ENCODE assay signal across 20 cellular contexts in the genomic region with DNA sequence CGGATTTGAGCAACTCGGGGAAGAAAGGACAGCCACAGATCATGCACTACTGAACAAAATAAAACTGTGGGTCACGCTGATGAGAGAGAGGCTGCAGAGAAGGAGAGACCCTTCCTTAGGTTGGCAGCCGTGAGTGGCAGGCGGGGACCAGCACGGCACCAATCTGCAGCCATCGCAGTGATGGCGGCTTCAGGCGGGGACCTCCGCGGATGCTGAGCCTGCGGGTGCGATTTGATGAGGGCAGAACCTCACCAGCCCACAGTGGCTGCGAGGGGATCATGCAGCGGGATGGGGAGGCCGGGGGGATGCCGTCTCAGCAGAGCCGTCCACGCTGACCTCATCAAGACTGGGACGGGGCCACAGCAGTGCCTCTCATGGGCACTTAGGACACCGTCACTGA. TPM values are rescaled to one million over a fixed set of nuclear protein-coding genes. Genes with fewer than 3 reads are reported as not detected.
DNase-seq lines count a peak whose midpoint lies in the region; ATAC-seq and TF ChIP-seq lines count a peak whose summit lies in the region.
"Had no signal": no experiment of that assay in that cellular context is flagged by ENCODE, and none has a peak within 500 bp of the region (broad histone marks: within the 10 kb centered on the region; RNA-seq: fewer than 3 reads in every experiment).

No MANE protein-coding gene starts in this region.

- H4K20me1 ChIP-seq in osteoblast (ENCODE audit: insufficient read depth, low read length) = no peaks in the 10 kb centered on the region

- no peaks in the 10 kb centered on the region for H3K9me3 Mint-ChIP-seq in T-helper 2 cell treated with Interferon-gamma antibody and Interleukin-4, amounts not matched to agents 5 μg/mL and 100 μg/mL, for 36 hours
- no peaks in the 10 kb centered on the region for H3K9me3 Mint-ChIP-seq in T-cell
- no peaks in the 10 kb centered on the region for H3K9me3 Mint-ChIP-seq in central memory CD8-positive, alpha-beta T cell
- H3K9me3 Mint-ChIP-seq: HFFc6 had no signal

- no peak overlapping the region for H3K4me3 ChIP-seq in osteoblast (ENCODE audit: insufficient read depth, low read length)

- H3K4me3 Mint-ChIP-seq in T-helper 2 cell treated with Interferon-gamma antibody and Interleukin-4, amounts not matched to agents 5 μg/mL and 100 μg/mL, for 36 hours = no peak overlapping the region
- peak overlapping the region in 1 of 3 donors; percentile 80 for H3K4me3 Mint-ChIP-seq in T-cell
- peak overlapping the region; percentile 38 for H3K4me3 Mint-ChIP-seq in central memory CD8-positive, alpha-beta T cell
- H3K4me3 Mint-ChIP-seq: HFFc6 had no signal

- H3K4me1 ChIP-seq in osteoblast (ENCODE audit: insufficient read depth, low read length) = peaks cover 12% of the 10 kb centered on the region

- CTCF ChIA-PET in T-cell (lab: Charles Lee) = no interaction called here

- H3K27me3 ChIP-seq in osteoblast (ENCODE audit: insufficient read depth, low read length) = no peaks in the 10 kb centered on the region
- H3K27me3 ChIP-seq: adrenal gland had no signal

- no peak overlapping the region for H3K27ac ChIP-seq in osteoblast (ENCODE audit: low read depth, low read length)
- H3K27ac ChIP-seq: adrenal gland, C4-2B, thoracic aorta had no signal

- ATAC-seq in T-cell (replicated peaks in 1 of 4) = no peak
- ATAC-seq in central memory CD8-positive, alpha-beta T cell (replicated peaks; ENCODE audit: extremely low read depth, poor library complexity, severe bottlenecking) = no peak
- ATAC-seq: left lobe of liver had no signal

- H2AFZ ChIP-seq in osteoblast (ENCODE audit: low read length) = no peak overlapping the region

- H3K27me3 Mint-ChIP-seq in T-helper 2 cell treated with Interferon-gamma antibody and Interleukin-4, amounts not matched to agents 5 μg/mL and 100 μg/mL, for 36 hours (ENCODE audit: low read depth) = no peaks in the 10 kb centered on the region
- no peaks in the 10 kb centered on the region for H3K27me3 Mint-ChIP-seq in T-cell
- H3K27me3 Mint-ChIP-seq in central memory CD8-positive, alpha-beta T cell = no peaks in the 10 kb centered on the region

- peak overlapping the region; percentile 18 for H3K27ac Mint-ChIP-seq in T-helper 2 cell treated with Interferon-gamma antibody and Interleukin-4, amounts not matched to agents 5 μg/mL and 100 μg/mL, for 36 hours
- H3K27ac Mint-ChIP-seq in T-cell = peak overlapping the region; percentile 84
- no peak overlapping the region for H3K27ac Mint-ChIP-seq in central memory CD8-positive, alpha-beta T cell (ENCODE audit: low read depth)
- H3K27ac Mint-ChIP-seq: HFFc6 had no signal

- H3K9me3 ChIP-seq in osteoblast (ENCODE audit: low read depth, low read length) = no peaks in the 10 kb centered on the region
- H3K9me3 ChIP-seq: adrenal gland, thoracic aorta had no signal

- TF ChIP-seq CTCF in osteoblast (IDR thresholded peaks at IDR 0.05; ENCODE audit: extremely low read depth, low read depth, low read length) = no peak

- peaks cover 40% of the 10 kb centered on the region for H3K36me3 Mint-ChIP-seq in T-helper 2 cell treated with Interferon-gamma antibody and Interleukin-4, amounts not matched to agents 5 μg/mL and 100 μg/mL, for 36 hours (ENCODE audit: low read depth)
- peaks cover 20% of the 10 kb centered on the region for H3K36me3 Mint-ChIP-seq in T-cell
- peaks cover 43% of the 10 kb centered on the region for H3K36me3 Mint-ChIP-seq in central memory CD8-positive, alpha-beta T cell (ENCODE audit: insufficient read depth)

- POLR2A ChIA-PET in T-cell (lab: Charles Lee) = no interaction called here

- DNase-seq in T-helper 2 cell treated with Interferon-gamma antibody and Interleukin-4, amounts not matched to agents 5 μg/mL and 100 μg/mL, for 36 hours (ENCODE audit: low spot score) = no peak
- DNase-seq in T-helper 2 cell (no peak), T-cell (no peak), osteoblast (ENCODE audit: insufficient read length, low spot score, missing footprints) (no peak), SKM-1 treated with dmso at 0.1 percent for 144 hours (lab: John Stamatoyannopoulos, UW; ENCODE audit: unreplicated experiment) (no peak), NCI-H1105 treated with DMSO at 0.1 percent for 48 hours (lab: John Stamatoyannopoulos, UW) (no peak), NCI-H1694 (lab: John Stamatoyannopoulos, UW) (no peak)
- DNase-seq in central memory CD8-positive, alpha-beta T cell (ENCODE audit: low spot score in 2 of 2) = no peak
- DNase-seq: 8988T; activated CD8-positive, alpha-beta memory T cell treated with anti-CD3 and anti-CD28 coated beads, Interleukin-2, amount 50 U/mL, for 4 hours; adrenal gland; DND-41; HFFc6; NCI-H1092; NCI-H524 treated with DMSO at 0.1 percent for 48 hours; stimulated activated CD4-positive, alpha-beta T cell treated with anti-CD3 and anti-CD28 coated beads, Interleukin-4, amount 100 ng/mL, for 1 hour; SW 1271 had no signal

- no peaks in the 10 kb centered on the region for H3K79me2 ChIP-seq in osteoblast (ENCODE audit: insufficient read depth, low read length)

- H3K36me3 ChIP-seq in osteoblast (ENCODE audit: insufficient read depth, low read length) = no peaks in the 10 kb centered on the region
- H3K36me3 ChIP-seq: adrenal gland, thoracic aorta had no signal

- H3K4me2 ChIP-seq in osteoblast (ENCODE audit: insufficient read depth, low read length) = peak overlapping the region; percentile 61

- peaks cover 24% of the 10 kb centered on the region for H3K4me1 Mint-ChIP-seq in T-helper 2 cell treated with Interferon-gamma antibody and Interleukin-4, amounts not matched to agents 5 μg/mL and 100 μg/mL, for 36 hours (ENCODE audit: low read depth)
- H3K4me1 Mint-ChIP-seq in T-cell = peaks cover 61 to 71% (median 71%) of the 10 kb centered on the region in 3 donors
- H3K4me1 Mint-ChIP-seq in central memory CD8-positive, alpha-beta T cell = peaks cover 54% of the 10 kb centered on the region

RNA-seq across cellular contexts. Expression of a gene that starts 11.8 kb away (rescaled TPM):
- total RNA-seq in T-cell (100 to 1,000 TPM; 249 to 498 (median 304) TPM), osteoblast (13.3 and 15.2 TPM in 2 replicates)

RNA-seq across cellular contexts. Expression of a gene that starts 30.9 kb away (rescaled TPM):
- total RNA-seq in T-cell (10 to 100 TPM; 16.7 to 32.2 (median 26.7) TPM), osteoblast (9.4 and 10.9 TPM in 2 replicates)

RNA-seq across cellular contexts. Expression of a gene that starts 35.4 kb away (rescaled TPM):
- total RNA-seq in T-cell (10 to 100 TPM; 73.4 to 91.1 (median 90.2) TPM), osteoblast (413 and 480 TPM in 2 replicates)

Comparison
In these comparisons a context has a peak if more than half of its experiments do, and no peak if none do; other contexts are left out.
1. RNA of a gene that starts 11.8 kb away (total RNA-seq): 249 to 498 TPM in T-cell; 13.3 to 15.2 TPM in osteoblast; every median in the first group is over 10 times any median in the second.